Comparison of ENCODE assay signal across 20 cellular contexts in genomic region chr18:13163167-13163927, GRCh38. TPM values are rescaled to one million over a fixed set of nuclear protein-coding genes. Genes with fewer than 3 reads are reported as not detected.
A peak's percentile ranks its signal among the peaks of the same experiment; 100 is the strongest.
DNase-seq lines count a peak whose midpoint lies in the region; ATAC-seq and TF ChIP-seq lines count a peak whose summit lies in the region.
"Had no signal": no experiment of that assay in that cellular context is flagged by ENCODE, and none has a peak within 500 bp of the region (broad histone marks: within the 10 kb centered on the region; RNA-seq: fewer than 3 reads in every experiment).

No MANE protein-coding gene starts in this region.

- H3K56ac ChIP-seq in H9 (ENCODE audit: insufficient read length, low read depth, low read length), result no peak overlapping the region

- H3K4me1 Mint-ChIP-seq in H9, result peaks cover 14 to 17% of the 10 kb centered on the region in 2 experiments

- no peaks in the 10 kb centered on the region for H3K27me3 ChIP-seq in osteoblast (ENCODE audit: insufficient read depth, low read length)
- H3K27me3 ChIP-seq in H9 (ENCODE audit: insufficient read depth, low read length), result no peaks in the 10 kb centered on the region

- H3K79me2 ChIP-seq in osteoblast (ENCODE audit: insufficient read depth, low read length), result no peaks in the 10 kb centered on the region
- H3K79me2 ChIP-seq in H9 (ENCODE audit: insufficient read depth, low read length), result no peaks in the 10 kb centered on the region

- H2BK5ac ChIP-seq in H9 (ENCODE audit: insufficient read length, low read length), result no peak overlapping the region

- no peak overlapping the region for H4K91ac ChIP-seq in H9 (ENCODE audit: insufficient read length, low read depth, low read length)

- no peak overlapping the region for H3K18ac ChIP-seq in H9 (ENCODE audit: insufficient read length, low read depth, low read length)

- no peak overlapping the region for H3K23ac ChIP-seq in H9 (ENCODE audit: insufficient read length, low read depth, low read length)

- 100% methylated on average over 1 of the region's 12 CpGs for WGBS in H9 (ENCODE audit: extremely low coverage, insufficient read length, low lambda C conversion rate)

- H2AFZ ChIP-seq in osteoblast (ENCODE audit: low read length), result peak overlapping the region; percentile 26
- no peak overlapping the region for H2AFZ ChIP-seq in H9 (ENCODE audit: low read length)
- H2AFZ ChIP-seq: GM23338 had no signal

- H4K20me1 ChIP-seq in osteoblast (ENCODE audit: insufficient read depth, low read length), result no peaks in the 10 kb centered on the region
- no peaks in the 10 kb centered on the region for H4K20me1 ChIP-seq in H9 (ENCODE audit: control insufficient read depth, insufficient read depth, insufficient read length)

- H3K9ac ChIP-seq in H9 (ENCODE audit: extremely low read depth, insufficient read length, low read length), result no peak overlapping the region

- H3K4me1 ChIP-seq in osteoblast (ENCODE audit: insufficient read depth, low read length) (peaks cover 6% of the 10 kb centered on the region), H9 (ENCODE audit: insufficient read depth, low read length) (no peaks in the 10 kb centered on the region)
- H3K4me1 ChIP-seq: Caco-2 had no signal

- H3K9me3 ChIP-seq in osteoblast (ENCODE audit: low read depth, low read length) (no peaks in the 10 kb centered on the region), H9 (ENCODE audit: control insufficient read depth, low read depth, low read length) (no peaks in the 10 kb centered on the region)
- H3K9me3 ChIP-seq: Caco-2 had no signal

- no peak overlapping the region for H3K4me3 Mint-ChIP-seq in H9
- H3K4me3 Mint-ChIP-seq: B cell; CD4-positive, CD25-positive, alpha-beta regulatory T cell; GM23338 had no signal

- H2BK120ac ChIP-seq in H9 (ENCODE audit: low read depth, low read length, poor library complexity, severe bottlenecking), result no peak overlapping the region

- no peak overlapping the region for H3K4me3 ChIP-seq in osteoblast (ENCODE audit: insufficient read depth, low read length)
- H3K4me3 ChIP-seq: GM23338 had no signal

- H3K4ac ChIP-seq in H9 (ENCODE audit: low read depth, low read length), result no peak overlapping the region

- H4K8ac ChIP-seq in H9 (replicated peaks; ENCODE audit: insufficient read length, low read depth, low read length), result no peak overlapping the region

- H3K14ac ChIP-seq in H9 (ENCODE audit: insufficient read depth, low read length), result no peak overlapping the region

- no peak overlapping the region for H3T11ph ChIP-seq in H9 (ENCODE audit: low read length)

- H3K36me3 Mint-ChIP-seq in H9 (ENCODE audit: insufficient read depth in 1 of 3, low read depth in 3 of 3), result peaks cover 5 to 16% (median 5%) of the 10 kb centered on the region in 3 experiments

- no peak for ATAC-seq in left lobe of liver
- ATAC-seq: GM23338 had no signal

- H3K27ac Mint-ChIP-seq in H9, result no peak overlapping the region
- H3K27ac Mint-ChIP-seq: B cell, GM23338 had no signal

- H4K5ac ChIP-seq in H9 (ENCODE audit: insufficient read length, low read depth, low read length), result no peak overlapping the region

- H3K27ac ChIP-seq in osteoblast (ENCODE audit: low read depth, low read length) (no peak overlapping the region), H9 (ENCODE audit: insufficient read length, low read depth, low read length) (no peak overlapping the region)
- H3K27ac ChIP-seq: RWPE1 had no signal

- no peaks in the 10 kb centered on the region; the same call in 1 of the 2 replicates for H3K27me3 Mint-ChIP-seq in H9 (ENCODE audit: low read depth)

- no peak overlapping the region for H2AK5ac ChIP-seq in H9 (ENCODE audit: insufficient read length, low read length)

- no peak overlapping the region for H2BK12ac ChIP-seq in H9 (ENCODE audit: insufficient read length, low read depth, low read length)

- no peak overlapping the region for H2BK15ac ChIP-seq in H9 (ENCODE audit: low read depth, low read length)

- H3K79me1 ChIP-seq in H9 (ENCODE audit: insufficient read depth, low read depth, low read length, poor library complexity, severe bottlenecking), result no peaks in the 10 kb centered on the region

- peak; percentile 46 for DNase-seq in EH (ENCODE audit: low read depth)
- peak; percentile 46 for DNase-seq in NCI-H128 (lab: John Stamatoyannopoulos, UW; ENCODE audit: unreplicated experiment)
- DNase-seq in fibroblast of gingiva (ENCODE audit: low read depth), result peak; percentile 33
- peak; percentile 70 for DNase-seq in osteoblast (ENCODE audit: insufficient read length, low spot score, missing footprints)
- DNase-seq in amniotic stem cell (lab: John Stamatoyannopoulos, UW), result no peak
- DNase-seq in H9, result no peak
- no peak for DNase-seq in left lobe of liver (ENCODE audit: low spot score)
- no peak for DNase-seq in hippocampal formation (lab: John Stamatoyannopoulos, UW)
- DNase-seq: ACHN; Caco-2; CD4-positive, CD25-positive, alpha-beta regulatory T cell; DMS153; NCI-H1048; NCI-H1694 treated with DMSO at 0.1 percent for 48 hours; NCI-H526 treated with DMSO at 0.1 percent for 48 hours; NK-92 treated with Interleukin-12 subunit alpha and Interleukin-12 subunit beta, amount 100 ng/mL, for 24 hours had no signal

- TF ChIP-seq CTCF in osteoblast (IDR thresholded peaks at IDR 0.05; ENCODE audit: extremely low read depth, low read depth, low read length), result no peak
- TF ChIP-seq CTCF in H9 (conservative IDR thresholded peaks at IDR 0.05), result no peak

- peak overlapping the region; percentile 29 for H3K4me2 ChIP-seq in osteoblast (ENCODE audit: insufficient read depth, low read length)
- H3K4me2 ChIP-seq in H9 (ENCODE audit: insufficient read depth, insufficient read length, low read length), result no peak overlapping the region
- H3K4me2 ChIP-seq: GM23338 had no signal

- no peaks in the 10 kb centered on the region for H3K36me3 ChIP-seq in osteoblast (ENCODE audit: insufficient read depth, low read length)

- H3K23me2 ChIP-seq in H9 (ENCODE audit: insufficient read length, low read depth, low read length, poor library complexity, severe bottlenecking), result no peaks in the 10 kb centered on the region

- peaks cover 10 to 12% of the 10 kb centered on the region in 2 experiments for H3K9me3 Mint-ChIP-seq in H9

- no peak overlapping the region for H2BK20ac ChIP-seq in H9 (ENCODE audit: low read depth, low read length, poor library complexity, severe bottlenecking)

RNA-seq across cellular contexts. Expression of gene LDLRAD4, which starts 55.2 kb away (rescaled TPM):
- total RNA-seq in osteoblast, result under 0.01 and 0.88 TPM in 2 replicates
- 1.8 and 3.9 TPM in 2 replicates for total RNA-seq in H9 (2021)
- 41.9 TPM for total RNA-seq in left lobe of liver
- total RNA-seq: MCF 10A had no signal

Comparison
In these comparisons a context has a peak if more than half of its experiments do, and no peak if none do; other contexts are left out.
1. DNase-seq: peak in EH (single experiment), NCI-H128 (single experiment), fibroblast of gingiva (single experiment) and osteoblast (single experiment); none in amniotic stem cell (single experiment), H9 (single experiment), left lobe of liver (single experiment) and hippocampal formation (0 of 2).